Comparison of ENCODE assay signal across 8 cellular contexts in the genomic region with DNA sequence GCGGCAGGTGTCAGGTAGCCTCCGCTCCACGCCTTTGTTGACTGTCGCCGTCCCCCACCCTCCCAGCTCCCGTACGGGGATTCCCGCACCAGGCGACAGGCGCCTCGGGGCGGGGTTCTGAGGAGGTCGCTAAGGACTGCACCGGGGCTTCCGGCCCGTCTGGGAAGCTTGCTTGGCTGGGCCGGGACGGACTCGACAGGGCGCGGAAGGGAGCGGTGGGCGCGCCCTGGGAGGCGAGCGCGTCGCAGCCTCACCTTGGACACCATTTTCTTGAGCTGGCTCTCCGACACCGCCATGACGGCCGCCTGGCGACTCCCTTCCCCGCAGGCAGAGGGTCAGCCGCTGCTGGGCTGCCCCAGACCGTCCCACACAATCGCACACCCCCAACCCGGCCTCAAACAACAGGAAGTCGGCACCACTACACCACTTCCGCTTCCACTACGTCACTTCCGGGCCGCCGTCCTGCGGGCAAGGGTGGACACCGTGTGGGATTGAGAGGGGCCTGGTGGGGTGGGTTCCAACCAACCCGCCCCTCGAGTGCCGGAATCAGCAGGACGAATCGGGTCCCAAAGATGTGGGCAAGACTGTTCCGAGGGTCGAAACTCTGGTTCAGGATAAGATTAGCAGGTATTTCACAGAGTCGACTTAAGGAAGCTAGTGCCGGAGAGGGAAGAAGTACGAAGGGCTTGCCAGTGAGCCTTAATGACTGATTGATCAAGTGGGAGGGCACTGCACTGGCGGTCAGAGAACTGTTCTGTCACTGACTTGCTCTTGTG.
A peak's percentile ranks its signal among the peaks of the same experiment; 100 is the strongest.
DNase-seq lines count a peak whose midpoint lies in the region; ATAC-seq and TF ChIP-seq lines count a peak whose summit lies in the region.

A gene with protein sequence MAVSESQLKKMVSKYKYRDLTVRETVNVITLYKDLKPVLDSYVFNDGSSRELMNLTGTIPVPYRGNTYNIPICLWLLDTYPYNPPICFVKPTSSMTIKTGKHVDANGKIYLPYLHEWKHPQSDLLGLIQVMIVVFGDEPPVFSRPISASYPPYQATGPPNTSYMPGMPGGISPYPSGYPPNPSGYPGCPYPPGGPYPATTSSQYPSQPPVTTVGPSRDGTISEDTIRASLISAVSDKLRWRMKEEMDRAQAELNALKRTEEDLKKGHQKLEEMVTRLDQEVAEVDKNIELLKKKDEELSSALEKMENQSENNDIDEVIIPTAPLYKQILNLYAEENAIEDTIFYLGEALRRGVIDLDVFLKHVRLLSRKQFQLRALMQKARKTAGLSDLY (minus strand): TSS at position 422 of the 776 bp plus-strand sequence. CDS start 126 bp downstream, at position 296.

- peak; percentile 88 for ATAC-seq in HG03378 (IDR thresholded peaks at IDR 0.05; ENCODE audit: unreplicated experiment)
- peak; percentile 91 to 94 for ATAC-seq in activated CD4-positive, CD25-positive, alpha-beta regulatory T cell treated with anti-CD3 and anti-CD28 coated beads, Interleukin-2, amount 50 U/mL, for 24 hours
- peak; percentile 89 for ATAC-seq in central memory CD8-positive, alpha-beta T cell (replicated peaks; ENCODE audit: extremely low read depth, poor library complexity, severe bottlenecking)

- H3K36me3 Mint-ChIP-seq in central memory CD8-positive, alpha-beta T cell (ENCODE audit: insufficient read depth), result peaks cover 32% of the 10 kb centered on the region

- DNase-seq in AML-193 (lab: John Stamatoyannopoulos, UW) (peak; percentile 70 to 72), NCI-H446 treated with DMSO at 0.1 percent for 48 hours (lab: John Stamatoyannopoulos, UW) (peak; percentile 89), iris pigment epithelial cell (ENCODE audit: low read depth) (peak; percentile 90)
- DNase-seq in central memory CD8-positive, alpha-beta T cell (ENCODE audit: low spot score in 2 of 2), result peak; percentile 88 to 93
- DNase-seq in stimulated activated CD4-positive, alpha-beta T cell treated with anti-CD3 and anti-CD28 coated beads, Interleukin-12 subunit alpha, Interleukin-12 subunit beta, amount 100 ng/mL, for 24 hours (ENCODE audit: low read depth in 2 of 2), result peak; percentile 88 to 94

- no peaks in the 10 kb centered on the region for H3K9me3 Mint-ChIP-seq in central memory CD8-positive, alpha-beta T cell

- TF ChIP-seq POLR2A in GM19099 (IDR thresholded peaks at IDR 0.05; ENCODE audit: extremely low read depth, insufficient read length, low read depth), result peak; percentile 97

- no peaks in the 10 kb centered on the region for H3K27me3 Mint-ChIP-seq in central memory CD8-positive, alpha-beta T cell

- H3K27ac Mint-ChIP-seq in central memory CD8-positive, alpha-beta T cell (ENCODE audit: low read depth), result peak within 1 kb of the TSS; percentile 100

- H3K4me3 Mint-ChIP-seq in central memory CD8-positive, alpha-beta T cell, result peak within 1 kb of the TSS; percentile 95

- H3K4me1 Mint-ChIP-seq in central memory CD8-positive, alpha-beta T cell, result peaks cover 44% of the 10 kb centered on the region

Comparison
In these comparisons a context has a peak if more than half of its experiments do, and no peak if none do; other contexts are left out.
1. Peak in every context shown above with its lines: DNase-seq and ATAC-seq.